ENCODE assay signal across 23 cellular contexts in the genomic region with DNA sequence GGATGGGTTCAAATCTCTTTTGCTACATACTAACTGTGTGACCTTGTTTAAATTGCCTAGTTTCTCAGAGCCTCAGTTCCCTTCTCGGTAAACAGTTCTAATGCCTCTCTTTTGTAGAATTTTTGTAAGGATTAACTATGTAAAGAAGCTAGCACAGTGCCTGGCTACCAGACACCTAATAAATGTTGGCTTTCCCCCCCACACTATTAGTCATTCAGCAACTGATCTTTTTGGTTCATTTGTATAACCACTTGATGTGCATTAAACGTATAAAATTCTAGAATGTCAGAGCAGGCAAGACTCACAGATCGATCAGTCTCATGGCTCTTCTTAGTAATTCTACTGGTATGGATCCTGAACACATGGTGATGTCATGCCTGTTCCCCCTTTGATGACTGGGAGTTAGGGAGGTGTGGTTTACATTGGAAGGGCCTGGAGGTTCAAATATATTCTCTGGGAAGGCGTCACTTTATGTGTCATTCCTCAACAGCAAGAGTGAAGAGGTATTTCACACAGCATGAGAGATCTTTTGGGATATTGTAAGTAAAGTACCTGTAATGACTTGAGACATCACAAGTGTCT. TPM values are rescaled to one million over a fixed set of nuclear protein-coding genes. Genes with fewer than 3 reads are reported as not detected.
DNase-seq lines count a peak whose midpoint lies in the region; ATAC-seq and TF ChIP-seq lines count a peak whose summit lies in the region.
"Had no signal": no experiment of that assay in that cellular context is flagged by ENCODE, and none has a peak within 500 bp of the region (broad histone marks: within the 10 kb centered on the region; RNA-seq: fewer than 3 reads in every experiment).

No MANE protein-coding gene starts in this region.

- H3K36me3 Mint-ChIP-seq in activated naive CD4-positive, alpha-beta T cell treated with anti-CD3 and anti-CD28 coated beads, Interleukin-2, amount 50 U/mL, for 72 hours: no peaks in the 10 kb centered on the region
- no peaks in the 10 kb centered on the region for H3K36me3 Mint-ChIP-seq in activated naive CD4-positive, alpha-beta T cell treated with anti-CD3 and anti-CD28 coated beads for 36 hours (ENCODE audit: low read depth)

- no peak for TF ChIP-seq POLR2A in esophagus muscularis mucosa (IDR thresholded peaks at IDR 0.05; ENCODE audit: low read depth)

- H3K36me3 ChIP-seq in esophagus muscularis mucosa: no peaks in the 10 kb centered on the region
- H3K36me3 ChIP-seq: left ventricle myocardium inferior, sigmoid colon had no signal

- CTCF ChIA-PET in activated naive CD4-positive, alpha-beta T cell treated with anti-CD3 and anti-CD28 coated beads for 36 hours (lab: Charles Lee): interaction anchor here (0.6 to 20.8 kb wide), 4 partner anchors 10 to 405 kb away, joined by 3 to 454 read pairs (median 50); partner anchors contain the start of gene ABHD10

- ATAC-seq in activated naive CD4-positive, alpha-beta T cell treated with anti-CD3 and anti-CD28 coated beads, Interleukin-2, amount 50 U/mL, for 72 hours: peak in 1 of 2 donors; percentile 13
- peak; percentile 16 for ATAC-seq in stimulated activated naive CD8-positive, alpha-beta T cell treated with anti-CD3 and anti-CD28 coated beads, Interleukin-15, Interleukin-2, amounts not matched to agents 100 U/mL and 50 U/mL, for 24 hours
- no peak for ATAC-seq in HG03457 (IDR thresholded peaks at IDR 0.05; ENCODE audit: unreplicated experiment)

- TF ChIP-seq EP300 in esophagus muscularis mucosa (IDR thresholded peaks at IDR 0.05): no peak

- no peak overlapping the region for H3K27ac ChIP-seq in esophagus muscularis mucosa (replicated peaks in 1 of 4)
- H3K27ac ChIP-seq: HL-60, left ventricle myocardium inferior, PC-9, sigmoid colon had no signal

- no peaks in the 10 kb centered on the region for H3K27me3 ChIP-seq in esophagus muscularis mucosa

- no peaks in the 10 kb centered on the region for H3K27me3 Mint-ChIP-seq in activated naive CD4-positive, alpha-beta T cell treated with anti-CD3 and anti-CD28 coated beads for 36 hours (ENCODE audit: low read depth)

- H3K4me3 Mint-ChIP-seq in activated naive CD4-positive, alpha-beta T cell treated with anti-CD3 and anti-CD28 coated beads for 36 hours: no peak overlapping the region

- peaks cover 49% of the 10 kb centered on the region for H3K4me1 Mint-ChIP-seq in activated naive CD4-positive, alpha-beta T cell treated with anti-CD3 and anti-CD28 coated beads for 36 hours (ENCODE audit: low read depth)

- DNase-seq in activated naive CD4-positive, alpha-beta T cell treated with anti-CD3 and anti-CD28 coated beads, Interleukin-2, amount 50 U/mL, for 72 hours (ENCODE audit: low spot score in 2 of 2): no peak
- no peak for DNase-seq in activated naive CD4-positive, alpha-beta T cell treated with anti-CD3 and anti-CD28 coated beads for 36 hours
- peak; percentile 22 for DNase-seq in LHCN-M2 (ENCODE audit: low read depth)
- DNase-seq in esophagus muscularis mucosa (ENCODE audit: extremely low spot score): peak; percentile 24
- no peak for DNase-seq in stimulated activated naive CD8-positive, alpha-beta T cell treated with anti-CD3 and anti-CD28 coated beads, Interleukin-15, Interleukin-2, amounts not matched to agents 100 U/mL and 50 U/mL, for 24 hours
- no peak for DNase-seq in A172 (ENCODE audit: low spot score)
- DNase-seq in H4 (ENCODE audit: low spot score): no peak
- DNase-seq: activated CD4-positive, alpha-beta T cell treated with anti-CD3 and anti-CD28 coated beads for 4 hours; aorta; effector memory CD4-positive, alpha-beta T cell; KG1; left ventricle myocardium inferior; NCI-H1092; NCI-H2081; NCI-H526 treated with DMSO at 0.1 percent for 48 hours; PC-9; sigmoid colon; SK-N-SH; stimulated activated CD4-positive, alpha-beta T cell treated with anti-CD3 and anti-CD28 coated beads, Interleukin-2, amount 100 ng/mL, for 24 hours had no signal

- no peak for TF ChIP-seq CTCF in esophagus muscularis mucosa (IDR thresholded peaks at IDR 0.05)

- no peaks in the 10 kb centered on the region for H3K4me1 ChIP-seq in esophagus muscularis mucosa
- H3K4me1 ChIP-seq: sigmoid colon had no signal

- no peak overlapping the region for H3K4me3 ChIP-seq in esophagus muscularis mucosa
- H3K4me3 ChIP-seq: left ventricle myocardium inferior, PC-9, sigmoid colon had no signal

- H3K9me3 ChIP-seq in esophagus muscularis mucosa: no peaks in the 10 kb centered on the region
- H3K9me3 ChIP-seq: left ventricle myocardium inferior, sigmoid colon, SK-N-SH had no signal

- H3K9me3 Mint-ChIP-seq in activated naive CD4-positive, alpha-beta T cell treated with anti-CD3 and anti-CD28 coated beads, Interleukin-2, amount 50 U/mL, for 72 hours: no peaks in the 10 kb centered on the region
- no peaks in the 10 kb centered on the region for H3K9me3 Mint-ChIP-seq in activated naive CD4-positive, alpha-beta T cell treated with anti-CD3 and anti-CD28 coated beads for 36 hours

- WGBS in esophagus muscularis mucosa: 92% methylated on average over 4 of the region's 4 CpGs

- intact Hi-C loops in activated naive CD4-positive, alpha-beta T cell treated with anti-CD3 and anti-CD28 coated beads for 36 hours (cut with micrococcal nuclease): no loop called here
- intact Hi-C loops in esophagus muscularis mucosa (cut with DNase I): no loop called here

- peak overlapping the region; percentile 0 to 12 for H3K27ac Mint-ChIP-seq in activated naive CD4-positive, alpha-beta T cell treated with anti-CD3 and anti-CD28 coated beads, Interleukin-2, amount 50 U/mL, for 72 hours
- no peak overlapping the region for H3K27ac Mint-ChIP-seq in activated naive CD4-positive, alpha-beta T cell treated with anti-CD3 and anti-CD28 coated beads for 36 hours

RNA-seq across cellular contexts. Expression of gene TAGLN3, which starts 6.5 kb away (rescaled TPM):
- 1 to 10 TPM in 1 of 2 donors, under 1 TPM in 1; 0.49 to 6.9 TPM for total RNA-seq in activated naive CD4-positive, alpha-beta T cell treated with anti-CD3 and anti-CD28 coated beads, Interleukin-2, amount 50 U/mL, for 72 hours
- total RNA-seq in activated naive CD4-positive, alpha-beta T cell treated with anti-CD3 and anti-CD28 coated beads for 36 hours: 1 to 10 TPM; 1.2 TPM
- total RNA-seq in LHCN-M2 (2014; rRNA removed) (not detected in 2 replicates), esophagus muscularis mucosa (1 to 10 TPM in 2 of 4 donors, under 1 TPM in 2; 0.83 to 4.0 (median 1.3) TPM)
- polyA plus RNA-seq in LHCN-M2 (2012): 0.07 TPM
- total RNA-seq in A172 (2014; rRNA removed; shearing (Covaris generic)): not detected in 2 replicates
- total RNA-seq in H4 (2014; rRNA removed; shearing (Covaris generic)): not detected in 2 replicates
- total RNA-seq: aorta, fibroblast of villous mesenchyme, PC-9 had no signal
- polyA plus RNA-seq: aorta had no signal

RNA-seq across cellular contexts. Expression of gene ABHD10, which starts 26.4 kb away (rescaled TPM):
- total RNA-seq in activated naive CD4-positive, alpha-beta T cell treated with anti-CD3 and anti-CD28 coated beads, Interleukin-2, amount 50 U/mL, for 72 hours: 10 to 100 TPM; 68.1 to 87.6 TPM
- 10 to 100 TPM; 53.1 to 54.6 TPM for total RNA-seq in activated naive CD4-positive, alpha-beta T cell treated with anti-CD3 and anti-CD28 coated beads for 36 hours
- 33.1 and 34.4 TPM in 2 replicates for total RNA-seq in LHCN-M2 (2014; rRNA removed)
- polyA plus RNA-seq in LHCN-M2 (2012): 11.5 TPM
- total RNA-seq in esophagus muscularis mucosa: 10 to 100 TPM in 3 of 4 donors, 1 to 10 TPM in 1; 6.5 to 15.0 (median 12.2) TPM
- total RNA-seq in A172 (2014; rRNA removed; shearing (Covaris generic)): 71.4 and 91.0 TPM in 2 replicates
- 34.1 and 44.1 TPM in 2 replicates for total RNA-seq in H4 (2014; rRNA removed; shearing (Covaris generic))

RNA-seq across cellular contexts. Expression of gene TMPRSS7, which starts 29.4 kb away (rescaled TPM):
- not detected for total RNA-seq in activated naive CD4-positive, alpha-beta T cell treated with anti-CD3 and anti-CD28 coated beads, Interleukin-2, amount 50 U/mL, for 72 hours
- not detected for total RNA-seq in activated naive CD4-positive, alpha-beta T cell treated with anti-CD3 and anti-CD28 coated beads for 36 hours
- total RNA-seq in LHCN-M2 (2014; rRNA removed) (not detected in 2 replicates), esophagus muscularis mucosa (not detected)
- polyA plus RNA-seq in LHCN-M2 (2012): 0.04 TPM
- total RNA-seq in A172 (2014; rRNA removed; shearing (Covaris generic)): 0.16 TPM in 1 of 2 replicates, not detected in the other
- 0.12 TPM in 1 of 2 replicates, not detected in the other for total RNA-seq in H4 (2014; rRNA removed; shearing (Covaris generic))
- total RNA-seq: aorta, fibroblast of villous mesenchyme, left ventricle myocardium inferior, omental fat pad, PC-9, sigmoid colon had no signal
- polyA plus RNA-seq: aorta had no signal

Comparison
In these comparisons a context has a peak if more than half of its experiments do, and no peak if none do; other contexts are left out.
1. DNase-seq: peak in LHCN-M2 (single experiment) and esophagus muscularis mucosa (single experiment); none in activated naive CD4-positive, alpha-beta T cell treated with anti-CD3 and anti-CD28 coated beads, Interleukin-2, amount 50 U/mL, for 72 hours (0 of 2), activated naive CD4-positive, alpha-beta T cell treated with anti-CD3 and anti-CD28 coated beads for 36 hours (single experiment), stimulated activated naive CD8-positive, alpha-beta T cell treated with anti-CD3 and anti-CD28 coated beads, Interleukin-15, Interleukin-2, amounts not matched to agents 100 U/mL and 50 U/mL, for 24 hours (single experiment), A172 (single experiment) and H4 (single experiment).